In genomic region chr2:21317131-21317530, GRCh38 we compare ENCODE assay signal across 8 cellular contexts.
DNase-seq lines count a peak whose midpoint lies in the region; ATAC-seq and TF ChIP-seq lines count a peak whose summit lies in the region.

No MANE protein-coding gene starts in this region.

- H2AFZ ChIP-seq in parathyroid adenoma = no peak overlapping the region

- H3K9me3 ChIP-seq in parathyroid adenoma (ENCODE audit: control insufficient read depth, low read length) = no peaks in the 10 kb centered on the region

- H3K27me3 ChIP-seq in foreskin keratinocyte (no peaks in the 10 kb centered on the region), parathyroid adenoma (ENCODE audit: control insufficient read depth, insufficient read depth, low read length) (no peaks in the 10 kb centered on the region)

- no peak overlapping the region for H3K27ac ChIP-seq in foreskin keratinocyte
- no peak overlapping the region for H3K27ac ChIP-seq in parathyroid adenoma

- no peak overlapping the region for H3K9ac ChIP-seq in parathyroid adenoma

- peak; percentile 18 for DNase-seq in SIG-M5 treated with dmso at 0.1 percent for 504 hours (lab: John Stamatoyannopoulos, UW; ENCODE audit: unreplicated experiment)
- no peak for DNase-seq in SIG-M5 (lab: John Stamatoyannopoulos, UW)
- peak; percentile 60 for DNase-seq in HT1080 (ENCODE audit: low read depth)
- peak; percentile 47 for DNase-seq in SW480 (ENCODE audit: low spot score)
- DNase-seq in foreskin keratinocyte = no peak
- no peak for DNase-seq in activated effector memory CD4-positive, alpha-beta T cell treated with anti-CD3 and anti-CD28 coated beads, Interleukin-2, amount 50 U/mL, for 16 hours

- ATAC-seq in GM19452 (IDR thresholded peaks at IDR 0.05; ENCODE audit: unreplicated experiment) (peak; percentile 82), foreskin keratinocyte (peak; percentile 43)

- H3K79me2 ChIP-seq in parathyroid adenoma = no peaks in the 10 kb centered on the region

- no peaks in the 10 kb centered on the region for H3K36me3 ChIP-seq in parathyroid adenoma (ENCODE audit: control insufficient read depth, insufficient read depth, low read length)

- H3K4me3 ChIP-seq in parathyroid adenoma (ENCODE audit: low read depth, low read length) = no peak overlapping the region

- no peak overlapping the region for H3K4me2 ChIP-seq in parathyroid adenoma (ENCODE audit: low read length)

- TF ChIP-seq CTCF in foreskin keratinocyte (conservative IDR thresholded peaks at IDR 0.05) (peak; percentile 68), parathyroid adenoma (IDR thresholded peaks at IDR 0.05) (peak; percentile 43)

- no peaks in the 10 kb centered on the region for H3K4me1 ChIP-seq in foreskin keratinocyte
- no peaks in the 10 kb centered on the region for H3K4me1 ChIP-seq in parathyroid adenoma

Comparison
In these comparisons a context has a peak if more than half of its experiments do, and no peak if none do; other contexts are left out.
1. DNase-seq: peak in SIG-M5 treated with dmso at 0.1 percent for 504 hours (single experiment), HT1080 (single experiment) and SW480 (single experiment); none in SIG-M5 (single experiment), foreskin keratinocyte (0 of 2) and activated effector memory CD4-positive, alpha-beta T cell treated with anti-CD3 and anti-CD28 coated beads, Interleukin-2, amount 50 U/mL, for 16 hours (single experiment).